ENCODE assay signal across 9 cellular contexts in genomic region chrX:155148724-155149537, GRCh38.
DNase-seq lines count a peak whose midpoint lies in the region; ATAC-seq, FAIRE-seq and TF ChIP-seq lines count a peak whose summit lies in the region.
"Had no signal": no experiment of that assay in that cellular context is flagged by ENCODE, and none has a peak within 500 bp of the region (broad histone marks: within the 10 kb centered on the region; RNA-seq: fewer than 3 reads in every experiment).

No MANE protein-coding gene starts in this region.

- H3K4me3 ChIP-seq in RWPE2 (ENCODE audit: severe bottlenecking) = no peak overlapping the region
- no peak overlapping the region for H3K4me3 ChIP-seq in neutrophil (ENCODE audit: low read depth in 1 of 2, low read length in 1 of 2)

- TF ChIP-seq POLR2A in GM12891 (IDR thresholded peaks at IDR 0.05; ENCODE audit: low read depth, low read length) = no peak

- H3K27me3 ChIP-seq in RWPE2 (ENCODE audit: insufficient read depth, poor library complexity, severe bottlenecking) = no peaks in the 10 kb centered on the region
- no peaks in the 10 kb centered on the region for H3K27me3 ChIP-seq in neutrophil

- H3K9me3 ChIP-seq in RWPE2 (ENCODE audit: severe bottlenecking) (no peaks in the 10 kb centered on the region), neutrophil (no peaks in the 10 kb centered on the region)

- TF ChIP-seq CTCF in RWPE2 (IDR thresholded peaks at IDR 0.05; ENCODE audit: poor library complexity, severe bottlenecking) = peak; percentile 23
- TF ChIP-seq CTCF in neutrophil (IDR thresholded peaks at IDR 0.05) = peak; percentile 51

- peak; percentile 19 for DNase-seq in AG20443 (ENCODE audit: low spot score)
- no peak for DNase-seq in GM12891 (ENCODE audit: insufficient read length, low spot score)
- no peak for DNase-seq in RWPE2 (ENCODE audit: low spot score)
- DNase-seq in dermis blood vessel endothelial cell = peak; percentile 46
- no peak for DNase-seq in DMS114 treated with DMSO at 0.1 percent for 48 hours (lab: John Stamatoyannopoulos, UW; ENCODE audit: unreplicated experiment)

- peak; percentile 88 for FAIRE-seq in GM12891 (lab: Jason Lieb, UNC)

- no peak for ATAC-seq in RWPE2 (ENCODE audit: low read depth)
- no peak for ATAC-seq in HG03135 (IDR thresholded peaks at IDR 0.05; ENCODE audit: unreplicated experiment)
- no peak for ATAC-seq in GM21619 (IDR thresholded peaks at IDR 0.05; ENCODE audit: unreplicated experiment)

- no peaks in the 10 kb centered on the region for H3K4me1 ChIP-seq in RWPE2 (ENCODE audit: insufficient read depth, poor library complexity, severe bottlenecking)
- H3K4me1 ChIP-seq in neutrophil (ENCODE audit: control insufficient read depth in 1 of 2, insufficient read depth in 1 of 2, low read depth in 1 of 2, low read length in 1 of 2) = no peaks in the 10 kb centered on the region

- H3K27ac ChIP-seq in RWPE2 (ENCODE audit: poor library complexity, severe bottlenecking) (no peak overlapping the region), neutrophil (no peak overlapping the region)
- H3K27ac ChIP-seq: epithelial cell of prostate had no signal

- H3K36me3 ChIP-seq in RWPE2 (ENCODE audit: low read depth) (no peaks in the 10 kb centered on the region), neutrophil (no peaks in the 10 kb centered on the region)

TF ChIP-seq in GM12891, 5 proteins besides CTCF, POLR2A, EP300 and RAD21:
- TF ChIP-seq TAF1 (IDR thresholded peaks at IDR 0.05; ENCODE audit: low read depth, low read length) (no peak), PAX5 (IDR thresholded peaks at IDR 0.05; ENCODE audit: insufficient read depth, low read length, severe bottlenecking) (no peak), POLR2AphosphoS5 (IDR thresholded peaks at IDR 0.05; ENCODE audit: low read depth, low read length) (no peak), SPI1 (IDR thresholded peaks at IDR 0.05; ENCODE audit: low read depth, low read length) (no peak), POU2F2 (IDR thresholded peaks at IDR 0.05; ENCODE audit: low read depth, low read length) (no peak)

Comparison
In these comparisons a context has a peak if more than half of its experiments do, and no peak if none do; other contexts are left out.
1. DNase-seq: peak in AG20443 (single experiment) and dermis blood vessel endothelial cell (single experiment); none in GM12891 (single experiment), RWPE2 (single experiment) and DMS114 treated with DMSO at 0.1 percent for 48 hours (single experiment).